ENCODE assay signal across 12 cellular contexts in genomic region chr12:32272465-32272864, GRCh38.
DNase-seq lines count a peak whose midpoint lies in the region; ATAC-seq and TF ChIP-seq lines count a peak whose summit lies in the region.
"Had no signal": no experiment of that assay in that cellular context is flagged by ENCODE, and none has a peak within 500 bp of the region (broad histone marks: within the 10 kb centered on the region; RNA-seq: fewer than 3 reads in every experiment).

No MANE protein-coding gene starts in this region.

- peak overlapping the region; percentile 99 for H3K27ac Mint-ChIP-seq in CD8-positive, alpha-beta T cell
- peak overlapping the region; percentile 95 to 99 (median 97) for H3K27ac Mint-ChIP-seq in IgD-negative memory B cell

- H3K9me3 Mint-ChIP-seq in CD8-positive, alpha-beta T cell: no peaks in the 10 kb centered on the region
- no peaks in the 10 kb centered on the region for H3K9me3 Mint-ChIP-seq in IgD-negative memory B cell
- H3K9me3 Mint-ChIP-seq: T-helper 1 cell treated with Interleukin-12 subunit alpha and Interleukin-12 subunit beta and Interleukin-4 antibody, amounts not matched to agents 30 μg/mL and 1 μg/mL, for 36 hours had no signal

- no peaks in the 10 kb centered on the region for H3K36me3 Mint-ChIP-seq in CD8-positive, alpha-beta T cell
- H3K36me3 Mint-ChIP-seq in IgD-negative memory B cell: peaks cover 3% of the 10 kb centered on the region

- H3K4me1 ChIP-seq in CD8-positive, alpha-beta T cell (ENCODE audit: insufficient read depth, low read length): peaks cover 20% of the 10 kb centered on the region

- H3K27ac ChIP-seq in CD8-positive, alpha-beta T cell (ENCODE audit: low read depth, low read length): no peak overlapping the region

- no peak overlapping the region for H3K4me3 ChIP-seq in CD8-positive, alpha-beta T cell (ENCODE audit: low read depth, low read length)
- H3K4me3 ChIP-seq: cardiac muscle cell had no signal

- no peaks in the 10 kb centered on the region for H3K27me3 Mint-ChIP-seq in CD8-positive, alpha-beta T cell (ENCODE audit: low read depth)
- H3K27me3 Mint-ChIP-seq in IgD-negative memory B cell: no peaks in the 10 kb centered on the region

- H3K36me3 ChIP-seq in CD8-positive, alpha-beta T cell (ENCODE audit: insufficient read depth, low read length): no peaks in the 10 kb centered on the region
- H3K36me3 ChIP-seq: cardiac muscle cell had no signal

- DNase-seq in CD8-positive, alpha-beta T cell: no peak
- peak; percentile 36 for DNase-seq in glomerular visceral epithelial cell (ENCODE audit: extremely low spot score)
- DNase-seq in RPMI8226: no peak
- DNase-seq in AG20443 (ENCODE audit: low spot score): no peak
- DNase-seq in HCEC 1CT: no peak
- no peak for DNase-seq in AG08395 (ENCODE audit: low spot score)
- DNase-seq: activated T-cell treated with anti-CD3 and anti-CD28 coated beads for 4 hours, NCI-H1436 treated with DMSO at 0.1 percent for 48 hours had no signal

- no peaks in the 10 kb centered on the region for H3K27me3 ChIP-seq in CD8-positive, alpha-beta T cell (ENCODE audit: insufficient read depth, low read length)
- H3K27me3 ChIP-seq: cardiac muscle cell had no signal

- H3K4me3 Mint-ChIP-seq in CD8-positive, alpha-beta T cell: peak overlapping the region; percentile 72
- H3K4me3 Mint-ChIP-seq in IgD-negative memory B cell: peak overlapping the region; percentile 50 to 92 (median 79)

- intact Hi-C loops in CD8-positive, alpha-beta T cell (cut with DNase I, micrococcal nuclease): loop anchor here in 1 of 2 experiments (5.0 kb wide), 1 partner anchor 945 kb away; the partner anchor contains the start of gene SINHCAF

- no peak for TF ChIP-seq CTCF in CD8-positive, alpha-beta T cell (IDR thresholded peaks at IDR 0.05)

- no peaks in the 10 kb centered on the region for H3K9me3 ChIP-seq in CD8-positive, alpha-beta T cell (ENCODE audit: low read length)

- no peak for ATAC-seq in CD8-positive, alpha-beta T cell
- peak; percentile 27 for ATAC-seq in GM19467 (IDR thresholded peaks at IDR 0.05; ENCODE audit: unreplicated experiment)

- peaks cover 20% of the 10 kb centered on the region for H3K4me1 Mint-ChIP-seq in CD8-positive, alpha-beta T cell (ENCODE audit: low read depth)
- peaks cover 33 to 35% (median 35%) of the 10 kb centered on the region in 3 donors for H3K4me1 Mint-ChIP-seq in IgD-negative memory B cell

- POLR2A ChIA-PET in CD8-positive, alpha-beta T cell (lab: Charles Lee): no interaction called here

- CTCF ChIA-PET in CD8-positive, alpha-beta T cell (lab: Charles Lee): no interaction called here
